ENCODE assay signal across 14 cellular contexts in genomic region chr10:77430530-77430929, GRCh38.
A peak's percentile ranks its signal among the peaks of the same experiment; 100 is the strongest.
DNase-seq lines count a peak whose midpoint lies in the region; ATAC-seq, FAIRE-seq and TF ChIP-seq lines count a peak whose summit lies in the region.
"Had no signal": no experiment of that assay in that cellular context is flagged by ENCODE, and none has a peak within 500 bp of the region (broad histone marks: within the 10 kb centered on the region; RNA-seq: fewer than 3 reads in every experiment).

No MANE protein-coding gene starts in this region.

- H4K20me1 ChIP-seq in HCT116 (ENCODE audit: insufficient read depth), result no peaks in the 10 kb centered on the region

- H3K9me3 Mint-ChIP-seq in Caco-2 (ENCODE audit: unreplicated experiment) (peaks cover 18% of the 10 kb centered on the region), endodermal cell (no peaks in the 10 kb centered on the region)

- no peak for ATAC-seq in HCT116
- ATAC-seq in Panc1, result no peak
- no peak for ATAC-seq in HG03196 (IDR thresholded peaks at IDR 0.05; ENCODE audit: unreplicated experiment)
- ATAC-seq in HG03039 (IDR thresholded peaks at IDR 0.05; ENCODE audit: unreplicated experiment), result no peak

- H2AFZ ChIP-seq in HCT116 (ENCODE audit: low read depth, low read length, poor library complexity, severe bottlenecking), result no peak overlapping the region

- peak overlapping the region; percentile 47 for H3K4me3 Mint-ChIP-seq in Caco-2 (ENCODE audit: unreplicated experiment)
- H3K4me3 Mint-ChIP-seq in endodermal cell, result no peak overlapping the region
- H3K4me3 Mint-ChIP-seq: CD4-positive, CD25-positive, alpha-beta regulatory T cell had no signal

- H3K27me3 ChIP-seq in Caco-2 (replicated peaks; ENCODE audit: control insufficient read depth, insufficient read depth, low read length) (no peaks in the 10 kb centered on the region), HCT116 (ENCODE audit: insufficient read depth, low read length) (no peaks in the 10 kb centered on the region; the same call in 1 of the 2 replicates), Panc1 (ENCODE audit: control insufficient read depth, insufficient read depth, low read length) (no peaks in the 10 kb centered on the region), endodermal cell (ENCODE audit: control insufficient read depth, insufficient read depth, low read length, poor library complexity, severe bottlenecking) (no peaks in the 10 kb centered on the region), small intestine (ENCODE audit: control insufficient read depth in 2 of 2, insufficient read depth in 2 of 2, low read length in 2 of 2) (no peaks in the 10 kb centered on the region)
- H3K27me3 ChIP-seq: MG63 had no signal

- H3K27ac Mint-ChIP-seq in Caco-2 (ENCODE audit: unreplicated experiment), result peak overlapping the region; percentile 92
- H3K27ac Mint-ChIP-seq in endodermal cell, result no peak overlapping the region
- H3K27ac Mint-ChIP-seq: CD4-positive, CD25-positive, alpha-beta regulatory T cell had no signal

- no peaks in the 10 kb centered on the region for H3K9me2 ChIP-seq in HCT116 (ENCODE audit: insufficient read depth)

- H3K36me3 ChIP-seq in Caco-2 (ENCODE audit: control insufficient read depth, insufficient read depth, low read length) (no peaks in the 10 kb centered on the region), HCT116 (ENCODE audit: control insufficient read depth in 1 of 2, insufficient read depth in 2 of 2, low read length in 2 of 2) (no peaks in the 10 kb centered on the region), Panc1 (ENCODE audit: control insufficient read depth, insufficient read depth, low read length) (no peaks in the 10 kb centered on the region), endodermal cell (ENCODE audit: control insufficient read depth, insufficient read depth, low read length) (no peaks in the 10 kb centered on the region), small intestine (ENCODE audit: control insufficient read depth in 2 of 2, insufficient read depth in 2 of 2, low read length in 2 of 2) (no peaks in the 10 kb centered on the region)
- H3K36me3 ChIP-seq: MG63 had no signal

- H3K36me3 Mint-ChIP-seq in Caco-2 (ENCODE audit: insufficient read depth, unreplicated experiment) (no peaks in the 10 kb centered on the region), endodermal cell (ENCODE audit: low read depth) (no peaks in the 10 kb centered on the region)
- H3K36me3 Mint-ChIP-seq: CD4-positive, CD25-positive, alpha-beta regulatory T cell had no signal

- H3K9ac ChIP-seq in HCT116 (ENCODE audit: low read length) (no peak overlapping the region), endodermal cell (ENCODE audit: extremely low read depth, low read length, poor library complexity, severe bottlenecking) (no peak overlapping the region)
- H3K9ac ChIP-seq: KMS-11 had no signal

- no peak for FAIRE-seq in small intestine (lab: Jason Lieb, UNC)

- H3K4me3 ChIP-seq in Caco-2 (ENCODE audit: low read depth, low read length) (no peak overlapping the region), HCT116 (replicated peaks in 1 of 2; ENCODE audit: low read depth in 1 of 2, low read length in 2 of 2) (no peak overlapping the region), Panc1 (ENCODE audit: low read depth in 2 of 2, low read length in 2 of 2) (no peak overlapping the region), endodermal cell (ENCODE audit: low read length) (no peak overlapping the region), small intestine (ENCODE audit: low read depth in 1 of 2, low read length in 2 of 2) (no peak overlapping the region)
- H3K4me3 ChIP-seq: MG63 had no signal

- H3K27me3 Mint-ChIP-seq in Caco-2 (ENCODE audit: insufficient read depth, unreplicated experiment) (no peaks in the 10 kb centered on the region), endodermal cell (ENCODE audit: insufficient read depth) (no peaks in the 10 kb centered on the region)
- H3K27me3 Mint-ChIP-seq: CD4-positive, CD25-positive, alpha-beta regulatory T cell had no signal

- H3K4me1 Mint-ChIP-seq in Caco-2 (ENCODE audit: low read depth, unreplicated experiment), result peaks cover 60% of the 10 kb centered on the region
- peaks cover 25% of the 10 kb centered on the region for H3K4me1 Mint-ChIP-seq in endodermal cell
- H3K4me1 Mint-ChIP-seq: CD4-positive, CD25-positive, alpha-beta regulatory T cell had no signal

- H3K4me2 ChIP-seq in HCT116 (ENCODE audit: low read length), result no peak overlapping the region
- H3K4me2 ChIP-seq: KMS-11 had no signal

- H3K79me2 ChIP-seq in HCT116 (ENCODE audit: insufficient read depth, low read length), result no peaks in the 10 kb centered on the region

- BruUV-seq in Caco-2 (replicated peaks; lab: Mats Ljungman, UMichigan), result TSS peak; percentile 59
- BruUV-seq in HCT116 (replicated peaks; lab: Mats Ljungman, UMichigan), result no TSS peak
- no TSS peak for BruUV-seq in Panc1 (replicated peaks; lab: Mats Ljungman, UMichigan)

- intact Hi-C loops in Caco-2 (cut with micrococcal nuclease; ENCODE audit: unreplicated experiment), result loop anchor here (2.0 kb wide), 3 partner anchors 14 to 210 kb away; no protein-coding TSS in a partner anchor
- intact Hi-C loops in HCT116 (cut with micrococcal nuclease), result no loop called here
- intact Hi-C loops in Panc1 (cut with micrococcal nuclease; ENCODE audit: unreplicated experiment), result no loop called here

- RAD21 ChIA-PET in HCT116 (lab: Charles Lee; ENCODE audit: low non-redundant PET in 1 of 2, low total read pairs in 2 of 2, uncharacterized antibody in 2 of 2, unreplicated experiment in 2 of 2), result no interaction called here

- H3K4me1 ChIP-seq in Caco-2 (peaks cover 55% of the 10 kb centered on the region), HCT116 (ENCODE audit: control insufficient read depth in 1 of 2, insufficient read depth in 2 of 2, low read length in 2 of 2) (no peaks in the 10 kb centered on the region), Panc1 (ENCODE audit: control insufficient read depth, insufficient read depth, low read length) (peaks cover 8% of the 10 kb centered on the region; the same call in 1 of the 2 replicates), endodermal cell (ENCODE audit: control insufficient read depth, insufficient read depth, low read length) (peaks cover 6% of the 10 kb centered on the region), small intestine (ENCODE audit: control insufficient read depth in 2 of 2, insufficient read depth in 1 of 2, low read depth in 1 of 2, low read length in 1 of 2) (no peaks in the 10 kb centered on the region)

- POLR2A ChIA-PET in Caco-2 (lab: Charles Lee) (no interaction called here), HCT116 (lab: Charles Lee) (no interaction called here), Panc1 (lab: Charles Lee) (no interaction called here)

- TF ChIP-seq CTCF in Caco-2 (IDR thresholded peaks at IDR 0.05; ENCODE audit: insufficient read depth in 1 of 2, low read depth in 1 of 2, low read length in 1 of 2, severe bottlenecking in 1 of 2, unreplicated experiment in 1 of 2), result no peak
- peak in 1 of 3 experiments; percentile 19; a peak in 1 of 6 replicates for TF ChIP-seq CTCF in HCT116 (IDR thresholded peaks at IDR 0.05 in 2 of 3, conservative IDR thresholded peaks at IDR 0.05 in 1 of 3; ENCODE audit: borderline replicate concordance in 1 of 3, insufficient read depth in 1 of 3, low read depth in 2 of 3, low read length in 2 of 3)
- peak; percentile 30; the same call in 1 of the 2 replicates for TF ChIP-seq CTCF in Panc1 (IDR thresholded peaks at IDR 0.05)
- TF ChIP-seq CTCF in endodermal cell (conservative IDR thresholded peaks at IDR 0.05), result peak; percentile 32

- peak; percentile 47 for TF ChIP-seq RAD21 in HCT116 (IDR thresholded peaks at IDR 0.05; ENCODE audit: low read depth)

- 92 to 94% methylated on average over 2 to 5 of the region's 5 CpGs for WGBS in endodermal cell (ENCODE audit: insufficient coverage in 1 of 2, insufficient read length in 1 of 2), 2 experiments
- WGBS in small intestine, 3 donors, result 83 to 93% (median 90%) methylated on average over 5 of the region's 5 CpGs

- DNase-seq in Caco-2 (no peak), HCT116 (ENCODE audit: low read depth, low spot score) (no peak), Panc1 (ENCODE audit: low read depth, low spot score) (no peak), endodermal cell (no peak), hepatic stellate cell (ENCODE audit: low spot score) (no peak), small intestine (no peak)
- DNase-seq: CD4-positive, CD25-positive, alpha-beta regulatory T cell; HCEC 1CT; MG63; NCI-H1694 treated with DMSO at 0.1 percent for 48 hours; SHP77 had no signal

- TF ChIP-seq POLR2A in HCT116 (IDR thresholded peaks at IDR 0.05; ENCODE audit: borderline replicate concordance, extremely low read depth, insufficient read depth, insufficient read length), result no peak

- in situ Hi-C loops in Panc1 (cut with HindIII; ENCODE audit: low pct_unique_long_range_greater_than_20kb, low sequenced_read_pairs), result no loop called here

- CTCF ChIA-PET in Caco-2 (lab: Charles Lee), result interaction anchor here (1.3 to 1.4 kb wide), 2 partner anchors 40 to 175 kb away, joined by 3 to 8 read pairs; no protein-coding TSS in a partner anchor
- CTCF ChIA-PET in HCT116 (lab: Charles Lee), result no interaction called here
- CTCF ChIA-PET in Panc1 (lab: Charles Lee), result interaction anchor here (0.6 kb wide), 1 partner anchor 258 kb away, joined by 7 read pairs; no protein-coding TSS in a partner anchor

- no peaks in the 10 kb centered on the region for H3K9me3 ChIP-seq in Caco-2
- no peaks in the 10 kb centered on the region for H3K9me3 ChIP-seq in HCT116 (ENCODE audit: control insufficient read depth in 1 of 2, insufficient read depth in 1 of 2, low read depth in 1 of 2, low read length in 2 of 2)
- no peaks in the 10 kb centered on the region for H3K9me3 ChIP-seq in Panc1 (ENCODE audit: control insufficient read depth, insufficient read depth, low read depth, low read length)
- no peaks in the 10 kb centered on the region for H3K9me3 ChIP-seq in endodermal cell (ENCODE audit: control insufficient read depth, low read length)
- no peaks in the 10 kb centered on the region for H3K9me3 ChIP-seq in small intestine (ENCODE audit: control insufficient read depth, low read depth)
- H3K9me3 ChIP-seq: MG63 had no signal

- H3K27ac ChIP-seq in HCT116 (ENCODE audit: low read depth, low read length) (no peak overlapping the region), Panc1 (ENCODE audit: low read length) (no peak overlapping the region), endodermal cell (ENCODE audit: low read depth, low read length) (no peak overlapping the region), small intestine (ENCODE audit: low read depth in 1 of 2, low read length in 1 of 2) (no peak overlapping the region)
- H3K27ac ChIP-seq: KMS-11 had no signal

TF ChIP-seq in HCT116, 20 proteins besides CTCF, POLR2A, EP300 and RAD21 (continues in another document):
- TF ChIP-seq SP1 (IDR thresholded peaks at IDR 0.05; ENCODE audit: low read depth) (no peak), ATF3 (IDR thresholded peaks at IDR 0.05) (no peak), SRF (IDR thresholded peaks at IDR 0.05; ENCODE audit: low read depth) (no peak), ZFX (IDR thresholded peaks at IDR 0.05) (no peak), ZNF274 (IDR thresholded peaks at IDR 0.05; ENCODE audit: low read depth, low read length) (no peak), EZH2phosphoT487 (IDR thresholded peaks at IDR 0.05; ENCODE audit: borderline replicate concordance) (no peak)

Comparison
In these comparisons a context has a peak if more than half of its experiments do, and no peak if none do; other contexts are left out.
1. CTCF ChIP-seq: peak in Panc1 (single experiment) and endodermal cell (single experiment); none in Caco-2 (0 of 2).